8 cellular contexts compared by ENCODE assay signal in the genomic region with DNA sequence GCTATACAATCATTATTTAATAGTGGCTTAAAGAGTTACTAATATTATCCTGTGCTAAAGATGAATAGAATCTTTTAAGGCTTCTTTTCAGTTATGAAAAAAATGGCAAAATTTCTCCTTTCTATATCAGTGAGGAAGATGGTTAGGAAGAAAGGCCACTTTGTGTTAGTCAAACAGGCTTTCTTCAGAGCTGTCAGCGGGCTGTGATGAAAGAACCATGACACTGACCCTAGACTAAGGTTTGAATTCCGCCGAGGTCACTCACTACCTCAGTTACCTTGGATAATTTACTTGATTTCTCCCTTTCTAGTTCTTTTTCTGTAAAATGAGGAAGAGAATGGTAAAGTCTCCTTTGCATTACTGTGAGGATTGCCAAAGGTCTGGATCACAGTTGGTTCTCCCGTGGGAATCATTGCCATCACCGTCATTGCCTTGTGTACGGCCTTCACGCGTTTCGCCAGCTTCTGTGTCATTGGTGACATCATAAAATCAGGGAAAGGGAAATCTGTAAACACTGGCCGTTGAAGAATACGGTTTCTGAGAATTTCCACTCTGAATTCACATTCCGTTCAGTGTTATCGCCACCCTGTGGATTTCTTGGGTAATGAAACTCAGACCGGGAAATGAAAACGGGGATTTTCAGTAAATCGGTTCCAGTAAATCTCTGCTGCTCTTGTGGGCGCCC. TPM values are rescaled to one million over a fixed set of nuclear protein-coding genes. Genes with fewer than 3 reads are reported as not detected.
DNase-seq lines count a peak whose midpoint lies in the region; TF ChIP-seq lines count a peak whose summit lies in the region.

No MANE protein-coding gene starts in this region.

- H4K20me1 ChIP-seq in MM.1S (ENCODE audit: insufficient read depth, low read length): no peaks in the 10 kb centered on the region

- peak; percentile 96 for TF ChIP-seq CTCF in MM.1S (IDR thresholded peaks at IDR 0.05; ENCODE audit: low read length)
- TF ChIP-seq CTCF in glutamatergic neuron (IDR thresholded peaks at IDR 0.05; ENCODE audit: partially characterized antibody, unreplicated experiment): peak; percentile 86
- TF ChIP-seq CTCF in parathyroid adenoma (IDR thresholded peaks at IDR 0.05): peak; percentile 94
- peak; percentile 92 for TF ChIP-seq CTCF in type B pancreatic cell (conservative IDR thresholded peaks at IDR 0.05)

- peaks cover 7% of the 10 kb centered on the region for H3K27me3 Mint-ChIP-seq in activated naive CD4-positive, alpha-beta T cell treated with anti-CD3 and anti-CD28 coated beads, Interleukin-2, amount 50 U/mL, for 24 hours
- peaks cover 3% of the 10 kb centered on the region for H3K27me3 Mint-ChIP-seq in glutamatergic neuron (ENCODE audit: unreplicated experiment)
- H3K27me3 Mint-ChIP-seq in type B pancreatic cell: peaks cover 38% of the 10 kb centered on the region

- no peaks in the 10 kb centered on the region for H3K9me3 Mint-ChIP-seq in activated naive CD4-positive, alpha-beta T cell treated with anti-CD3 and anti-CD28 coated beads, Interleukin-2, amount 50 U/mL, for 24 hours
- no peaks in the 10 kb centered on the region for H3K9me3 Mint-ChIP-seq in glutamatergic neuron (ENCODE audit: unreplicated experiment)
- H3K9me3 Mint-ChIP-seq in type B pancreatic cell: no peaks in the 10 kb centered on the region

- peak; percentile 76 for DNase-seq in G401 (ENCODE audit: low spot score)
- DNase-seq in H7: peak; percentile 59
- DNase-seq in MM.1S: peak; percentile 82
- peak; percentile 87 for DNase-seq in SK-N-DZ (ENCODE audit: low spot score)
- peak; percentile 70 for DNase-seq in glutamatergic neuron
- peak; percentile 73 for DNase-seq in type B pancreatic cell (ENCODE audit: extremely low spot score, unreplicated experiment)

- H3K9ac ChIP-seq in MM.1S (ENCODE audit: low read length) (no peak overlapping the region; the same call in 1 of the 2 replicates), parathyroid adenoma (no peak overlapping the region)

- H3K27ac ChIP-seq in MM.1S (ENCODE audit: low read length) (no peak overlapping the region), parathyroid adenoma (no peak overlapping the region)

- peak overlapping the region; percentile 64 for H2AFZ ChIP-seq in MM.1S (ENCODE audit: low read length)
- peak overlapping the region; percentile 65 for H2AFZ ChIP-seq in parathyroid adenoma

- no peaks in the 10 kb centered on the region for H3K9me2 ChIP-seq in MM.1S (replicated peaks; ENCODE audit: insufficient read depth, low read length)

- H3K4me3 Mint-ChIP-seq in activated naive CD4-positive, alpha-beta T cell treated with anti-CD3 and anti-CD28 coated beads, Interleukin-2, amount 50 U/mL, for 24 hours: peak overlapping the region; percentile 47
- peak overlapping the region; percentile 81 for H3K4me3 Mint-ChIP-seq in glutamatergic neuron (ENCODE audit: unreplicated experiment)
- H3K4me3 Mint-ChIP-seq in type B pancreatic cell: peak overlapping the region; percentile 84

- peaks cover 7% of the 10 kb centered on the region for H3K4me1 Mint-ChIP-seq in activated naive CD4-positive, alpha-beta T cell treated with anti-CD3 and anti-CD28 coated beads, Interleukin-2, amount 50 U/mL, for 24 hours
- H3K4me1 Mint-ChIP-seq in glutamatergic neuron (ENCODE audit: low read depth, unreplicated experiment) (no peaks in the 10 kb centered on the region), type B pancreatic cell (ENCODE audit: unreplicated experiment) (peaks cover 5% of the 10 kb centered on the region)

- H3K27ac Mint-ChIP-seq in activated naive CD4-positive, alpha-beta T cell treated with anti-CD3 and anti-CD28 coated beads, Interleukin-2, amount 50 U/mL, for 24 hours: no peak overlapping the region
- H3K27ac Mint-ChIP-seq in glutamatergic neuron (ENCODE audit: unreplicated experiment) (no peak overlapping the region), type B pancreatic cell (peak overlapping the region; percentile 84)

- in situ Hi-C loops in G401 (cut with HindIII; ENCODE audit: low sequenced_read_pairs): no loop called here

- no peaks in the 10 kb centered on the region for H3F3A ChIP-seq in MM.1S (ENCODE audit: insufficient read depth, low read length)

- no peaks in the 10 kb centered on the region for H3K36me3 Mint-ChIP-seq in activated naive CD4-positive, alpha-beta T cell treated with anti-CD3 and anti-CD28 coated beads, Interleukin-2, amount 50 U/mL, for 24 hours
- H3K36me3 Mint-ChIP-seq in glutamatergic neuron (ENCODE audit: unreplicated experiment) (no peaks in the 10 kb centered on the region), type B pancreatic cell (no peaks in the 10 kb centered on the region)

- H3K4me3 ChIP-seq in H7 (ENCODE audit: insufficient read depth, low read depth, low read length) (no peak overlapping the region; the same call in 1 of the 2 replicates), MM.1S (ENCODE audit: low read length) (peak overlapping the region; percentile 30; the same call in 1 of the 2 replicates), parathyroid adenoma (ENCODE audit: low read depth, low read length) (peak overlapping the region; percentile 40)

- no peaks in the 10 kb centered on the region for H3K79me2 ChIP-seq in MM.1S (ENCODE audit: low read length)
- H3K79me2 ChIP-seq in parathyroid adenoma: no peaks in the 10 kb centered on the region

- no peaks in the 10 kb centered on the region for H3K27me3 ChIP-seq in H7 (ENCODE audit: control insufficient read depth, insufficient read depth, low read length)
- no peaks in the 10 kb centered on the region for H3K27me3 ChIP-seq in MM.1S (replicated peaks; ENCODE audit: insufficient read depth, low read length)
- H3K27me3 ChIP-seq in parathyroid adenoma (ENCODE audit: control insufficient read depth, insufficient read depth, low read length): no peaks in the 10 kb centered on the region

- peak overlapping the region; percentile 61 for H3K4me2 ChIP-seq in MM.1S (ENCODE audit: low read depth, low read length)
- peak overlapping the region; percentile 69 for H3K4me2 ChIP-seq in parathyroid adenoma (ENCODE audit: low read length)

- no peaks in the 10 kb centered on the region for H3K9me3 ChIP-seq in MM.1S (replicated peaks; ENCODE audit: insufficient read depth, low read length)
- H3K9me3 ChIP-seq in parathyroid adenoma (ENCODE audit: control insufficient read depth, low read length): no peaks in the 10 kb centered on the region

- H3K36me3 ChIP-seq in H7 (replicated peaks; ENCODE audit: control insufficient read depth, insufficient read depth, low read length) (no peaks in the 10 kb centered on the region), MM.1S (replicated peaks; ENCODE audit: insufficient read depth, low read length) (no peaks in the 10 kb centered on the region), parathyroid adenoma (ENCODE audit: control insufficient read depth, insufficient read depth, low read length) (no peaks in the 10 kb centered on the region)

- H3K4me1 ChIP-seq in MM.1S (ENCODE audit: low read length) (no peaks in the 10 kb centered on the region; the same call in 1 of the 2 replicates), parathyroid adenoma (peaks cover 4% of the 10 kb centered on the region)

RNA-seq across cellular contexts. Expression of gene YBX3, which starts 26.7 kb away (rescaled TPM):
- total RNA-seq in G401 (2014; rRNA removed; shearing (Covaris generic)): 138 and 218 TPM in 2 replicates
- 108 and 140 TPM in 2 replicates for total RNA-seq in H7 (2014; rRNA removed; shearing (Covaris generic))
- 28.5 and 40.9 TPM in 2 replicates for polyA plus RNA-seq in SK-N-DZ (2014; cell fraction: cytosol; rRNA removed)
- polyA plus RNA-seq in SK-N-DZ (2014; cell fraction: nucleus; rRNA removed): 24.2 and 32.7 TPM in 2 replicates
- total RNA-seq in glutamatergic neuron (ENCODE audit: unreplicated experiment) (39.0 TPM), type B pancreatic cell (ENCODE audit: low replicate concordance) (196 and 635 TPM in 2 replicates)

RNA-seq across cellular contexts. Expression of gene TAS2R7, which starts 52.6 kb away (rescaled TPM):
- total RNA-seq in G401 (2014; rRNA removed; shearing (Covaris generic)): not detected in 2 replicates
- total RNA-seq in H7 (2014; rRNA removed; shearing (Covaris generic)): not detected in 2 replicates
- polyA plus RNA-seq in SK-N-DZ (2014; cell fraction: cytosol; rRNA removed): not detected in 2 replicates
- polyA plus RNA-seq in SK-N-DZ (2014; cell fraction: nucleus; rRNA removed): 0.24 TPM in 1 of 2 replicates, not detected in the other
- 0.39 TPM for total RNA-seq in glutamatergic neuron (ENCODE audit: unreplicated experiment)
- total RNA-seq in type B pancreatic cell (ENCODE audit: low replicate concordance): not detected in 2 replicates

RNA-seq across cellular contexts. Expression of gene TAS2R8, which starts 57.2 kb away (rescaled TPM):
- total RNA-seq in G401 (2014; rRNA removed; shearing (Covaris generic)): 1.6 TPM in 1 of 2 replicates, not detected in the other
- not detected in 2 replicates for total RNA-seq in H7 (2014; rRNA removed; shearing (Covaris generic))
- not detected in 2 replicates for polyA plus RNA-seq in SK-N-DZ (2014; cell fraction: cytosol; rRNA removed)
- not detected in 2 replicates for polyA plus RNA-seq in SK-N-DZ (2014; cell fraction: nucleus; rRNA removed)
- not detected for total RNA-seq in glutamatergic neuron (ENCODE audit: unreplicated experiment)
- not detected in 2 replicates for total RNA-seq in type B pancreatic cell (ENCODE audit: low replicate concordance)
